ENCODE assay signal across 8 cellular contexts in genomic region chr19:47110521-47111080, GRCh38. TPM values are rescaled to one million over a fixed set of nuclear protein-coding genes. Genes with fewer than 3 reads are reported as not detected.
DNase-seq lines count a peak whose midpoint lies in the region; ATAC-seq and TF ChIP-seq lines count a peak whose summit lies in the region.

No MANE protein-coding gene starts in this region.

- peak overlapping the region; percentile 99 for H3K27ac ChIP-seq in caudate nucleus (ENCODE audit: low read depth, low read length)
- peak overlapping the region; percentile 100 for H3K27ac ChIP-seq in testis

- peak overlapping the region; percentile 89 for H3K4me3 Mint-ChIP-seq in mesothelial cell of epicardium

- intact Hi-C loops in testis (cut with DNase I; ENCODE audit: low total_unique reads): no loop called here

- peaks cover 59% of the 10 kb centered on the region for H3K4me1 Mint-ChIP-seq in mesothelial cell of epicardium

- peak overlapping the region; percentile 100 for H3K27ac Mint-ChIP-seq in mesothelial cell of epicardium

- no peaks in the 10 kb centered on the region for H3K9me3 Mint-ChIP-seq in mesothelial cell of epicardium

- no peaks in the 10 kb centered on the region for H3K36me3 ChIP-seq in testis (ENCODE audit: low read depth, missing control alignments)

- no peak for TF ChIP-seq POLR2A in testis (IDR thresholded peaks at IDR 0.05)

- peak overlapping the region; percentile 70 to 96 for H3K4me3 ChIP-seq in testis

- peaks cover 22% of the 10 kb centered on the region for H3K4me1 ChIP-seq in testis

- DNase-seq in NCI-H2081 (lab: John Stamatoyannopoulos, UW) (peak; percentile 21 to 59), NCI-H2081 treated with DMSO at 0.1 percent for 48 hours (lab: John Stamatoyannopoulos, UW) (no peak), T-helper 2 cell (peak in 3 of 5 experiments; percentile 33 to 66 (median 40)), caudate nucleus (lab: John Stamatoyannopoulos, UW) (peak in 2 of 61 donors; percentile 19 to 25), mesothelial cell of epicardium (ENCODE audit: low spot score in 2 of 2, unreplicated experiment in 2 of 2) (no peak), testis (no peak)

- no peaks in the 10 kb centered on the region for H3K9me3 ChIP-seq in testis

- no peaks in the 10 kb centered on the region for H3K27me3 Mint-ChIP-seq in mesothelial cell of epicardium (ENCODE audit: low read depth)

- TF ChIP-seq CTCF in mesothelial cell of epicardium (IDR thresholded peaks at IDR 0.05; ENCODE audit: unreplicated experiment) (no peak), testis (IDR thresholded peaks at IDR 0.05) (no peak)

- H3K27me3 ChIP-seq in testis: no peaks in the 10 kb centered on the region

- ATAC-seq in GM21526 (IDR thresholded peaks at IDR 0.05; ENCODE audit: low FRiP score, unreplicated experiment) (no peak), GM21515 (IDR thresholded peaks at IDR 0.05; ENCODE audit: unreplicated experiment) (no peak)

- 4% methylated on average over 16 of the region's 16 CpGs for WGBS in testis, 2 donors

- peaks cover 1% of the 10 kb centered on the region for H3K36me3 Mint-ChIP-seq in mesothelial cell of epicardium

RNA-seq across cellular contexts. Expression of gene ZC3H4, which starts 3.0 kb away (rescaled TPM):
- total RNA-seq in mesothelial cell of epicardium (65.3 to 68.7 TPM (median 67.9 TPM) in 3 replicates), testis (10 to 100 TPM; 45.2 to 47.3 TPM)
- 25.4 TPM for polyA plus RNA-seq in testis (ENCODE audit: insufficient read depth, low read depth, low replicate concordance)

RNA-seq across cellular contexts. Expression of gene SAE1, which starts 20.0 kb away (rescaled TPM):
- total RNA-seq in mesothelial cell of epicardium (137 to 141 TPM (median 138 TPM) in 3 replicates), testis (100 to 1,000 TPM; 105 to 124 TPM)
- 185 TPM for polyA plus RNA-seq in testis (ENCODE audit: insufficient read depth, low read depth, low replicate concordance)

Comparison
In these comparisons a context has a peak if more than half of its experiments do, and no peak if none do; other contexts are left out.
1. DNase-seq: peak in NCI-H2081 (2 of 2) and T-helper 2 cell (3 of 5); none in NCI-H2081 treated with DMSO at 0.1 percent for 48 hours (single experiment), mesothelial cell of epicardium (0 of 2) and testis (single experiment).